ENCODE assay signal across 8 cellular contexts in the genomic region with DNA sequence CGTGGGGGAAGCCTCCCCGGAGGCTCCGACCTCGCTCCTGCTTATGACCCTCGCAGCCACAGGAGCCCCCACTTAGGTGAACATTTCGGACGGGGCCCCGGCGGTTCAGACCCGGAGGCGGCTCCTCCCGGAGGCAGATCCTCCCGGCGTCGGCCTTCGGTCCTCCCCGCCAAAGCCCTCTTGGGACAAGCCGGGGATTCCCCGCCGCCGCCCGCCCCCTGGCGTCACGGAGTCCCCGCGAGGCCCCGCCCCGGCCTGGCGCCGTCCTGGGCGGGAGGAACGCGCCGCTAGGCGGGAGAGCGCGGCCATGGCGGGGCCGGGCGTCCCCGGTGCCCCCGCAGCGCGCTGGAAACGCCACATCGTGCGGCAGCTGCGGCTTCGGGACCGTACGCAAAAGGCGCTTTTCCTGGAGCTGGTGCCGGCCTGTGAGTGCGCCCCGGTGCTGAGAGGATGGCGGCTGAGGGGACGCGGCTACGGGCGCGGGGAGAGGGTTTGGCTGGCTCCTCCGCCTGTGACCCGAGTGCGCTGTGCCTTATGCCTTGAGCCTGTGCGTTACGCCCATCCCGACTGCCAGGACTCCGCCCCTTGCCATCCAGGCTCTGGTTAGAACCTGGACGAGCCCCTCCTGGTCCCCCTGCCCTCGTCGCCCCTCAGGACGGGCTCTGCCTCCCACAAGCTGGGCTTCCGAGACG. TPM values are rescaled to one million over a fixed set of nuclear protein-coding genes. Genes with fewer than 3 reads are reported as not detected.
DNase-seq lines count a peak whose midpoint lies in the region; ATAC-seq and TF ChIP-seq lines count a peak whose summit lies in the region.

A gene with protein sequence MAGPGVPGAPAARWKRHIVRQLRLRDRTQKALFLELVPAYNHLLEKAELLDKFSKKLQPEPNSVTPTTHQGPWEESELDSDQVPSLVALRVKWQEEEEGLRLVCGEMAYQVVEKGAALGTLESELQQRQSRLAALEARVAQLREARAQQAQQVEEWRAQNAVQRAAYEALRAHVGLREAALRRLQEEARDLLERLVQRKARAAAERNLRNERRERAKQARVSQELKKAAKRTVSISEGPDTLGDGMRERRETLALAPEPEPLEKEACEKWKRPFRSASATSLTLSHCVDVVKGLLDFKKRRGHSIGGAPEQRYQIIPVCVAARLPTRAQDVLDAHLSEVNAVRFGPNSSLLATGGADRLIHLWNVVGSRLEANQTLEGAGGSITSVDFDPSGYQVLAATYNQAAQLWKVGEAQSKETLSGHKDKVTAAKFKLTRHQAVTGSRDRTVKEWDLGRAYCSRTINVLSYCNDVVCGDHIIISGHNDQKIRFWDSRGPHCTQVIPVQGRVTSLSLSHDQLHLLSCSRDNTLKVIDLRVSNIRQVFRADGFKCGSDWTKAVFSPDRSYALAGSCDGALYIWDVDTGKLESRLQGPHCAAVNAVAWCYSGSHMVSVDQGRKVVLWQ (plus strand): TSS at position 273 of the 692 bp plus-strand sequence. CDS start 35 bp downstream, at position 308.

- peaks cover 6% of the 10 kb centered on the region for H3K27me3 Mint-ChIP-seq in endothelial cell (ENCODE audit: unreplicated experiment)

- peak; percentile 62 for DNase-seq in CMK (ENCODE audit: low read depth)
- peak; percentile 80 for DNase-seq in HK-2 (ENCODE audit: unreplicated experiment)
- DNase-seq in NOMO-1 treated with DMSO at 0.1 percent for 48 hours (lab: John Stamatoyannopoulos, UW; ENCODE audit: unreplicated experiment): peak; percentile 77
- peak; percentile 57 for DNase-seq in activated CD8-positive, alpha-beta memory T cell treated with anti-CD3 and anti-CD28 coated beads, Interleukin-2, amount 50 U/mL, for 1 hour (ENCODE audit: extremely low read depth)
- peak; percentile 90 for DNase-seq in endothelial cell (ENCODE audit: low spot score)
- peak; percentile 93 for DNase-seq in midbrain (lab: John Stamatoyannopoulos, UW)
- peak; percentile 81 to 84 for DNase-seq in stimulated activated CD8-positive, alpha-beta memory T cell treated with anti-CD3 and anti-CD28 coated beads, Interleukin-2, amount 100 ng/mL, for 1 hour (ENCODE audit: low read depth in 2 of 2)

- ATAC-seq in GM19438 (IDR thresholded peaks at IDR 0.05; ENCODE audit: low read depth, unreplicated experiment): peak; percentile 51

- peak within 1 kb of the TSS; percentile 96 for H3K4me3 Mint-ChIP-seq in endothelial cell (ENCODE audit: unreplicated experiment)

- TF ChIP-seq CTCF in endothelial cell (IDR thresholded peaks at IDR 0.05; ENCODE audit: unreplicated experiment): peak; percentile 32

- peak within 1 kb of the TSS; percentile 88 for H3K27ac Mint-ChIP-seq in endothelial cell (ENCODE audit: unreplicated experiment)

- H3K4me1 Mint-ChIP-seq in endothelial cell (ENCODE audit: unreplicated experiment): peaks cover 21% of the 10 kb centered on the region

- peaks cover 21% of the 10 kb centered on the region for H3K36me3 Mint-ChIP-seq in endothelial cell (ENCODE audit: low read depth, unreplicated experiment)

- H3K9me3 Mint-ChIP-seq in endothelial cell (ENCODE audit: unreplicated experiment): no peaks in the 10 kb centered on the region

RNA-seq across cellular contexts. Expression of the gene that starts here (rescaled TPM):
- 51.0 TPM for total RNA-seq in endothelial cell (ENCODE audit: unreplicated experiment)

Comparison
In these comparisons a context has a peak if more than half of its experiments do, and no peak if none do; other contexts are left out.
1. Peak in every context shown above with its lines: DNase-seq and ATAC-seq.